Comparison of ENCODE assay signal across 1 cellular context in the genomic region with DNA sequence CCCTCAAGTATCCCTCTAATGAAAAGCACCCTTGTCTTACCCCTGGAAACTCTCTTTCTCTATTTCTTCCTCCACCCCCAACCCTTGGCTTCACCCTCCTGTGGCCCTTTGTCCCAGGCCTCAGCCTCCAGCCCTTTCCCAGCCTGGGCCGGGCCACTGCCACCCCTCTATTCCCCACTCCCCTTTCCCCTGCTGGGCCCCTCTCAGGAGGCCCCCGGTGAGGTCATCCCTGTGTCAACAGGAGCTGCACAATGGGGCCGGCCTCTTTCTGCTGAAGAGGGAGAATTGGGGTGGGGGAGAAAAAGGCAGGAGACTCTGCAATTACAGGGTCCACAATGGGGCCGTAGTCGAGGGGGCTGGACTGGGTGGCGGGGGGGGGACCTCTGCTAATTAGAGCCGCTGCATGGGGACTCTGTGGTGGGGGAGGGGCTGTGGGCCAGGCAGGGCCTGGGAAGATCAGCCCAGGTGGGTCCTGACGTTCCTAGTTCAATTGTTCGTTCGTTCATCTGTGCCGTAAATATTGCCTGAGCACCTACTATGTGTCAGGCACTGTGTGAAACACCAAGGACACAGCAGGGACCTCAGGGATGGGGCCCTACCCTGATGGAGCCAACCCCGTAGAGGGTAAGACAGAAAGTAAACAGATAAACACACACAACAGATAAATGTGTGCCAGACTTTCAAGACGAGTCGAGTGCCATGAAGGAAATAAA.
A peak's percentile ranks its signal among the peaks of the same experiment; 100 is the strongest.
TF ChIP-seq lines count a peak whose summit lies in the region.

No MANE protein-coding gene starts in this region.

TF ChIP-seq in HepG2, 621 proteins besides CTCF, POLR2A, EP300 and RAD21 (continued from another document and continues in another):
- TF ChIP-seq, protein P1, sequence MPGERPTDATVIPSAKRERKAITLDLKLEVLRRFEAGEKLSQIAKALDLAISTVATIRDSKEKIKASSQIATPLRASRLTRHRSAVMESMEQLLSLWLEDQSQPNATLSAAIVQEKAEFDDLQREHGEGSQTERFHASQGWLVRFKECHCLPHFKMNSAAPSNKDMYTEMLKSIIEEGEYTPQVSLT (CRISPR knock-in tag; IDR thresholded peaks at IDR 0.05; ENCODE audit: borderline replicate concordance, low read depth), result no peak
- no peak for TF ChIP-seq ZNF547 (CRISPR knock-in tag; IDR thresholded peaks at IDR 0.05)
- no peak for TF ChIP-seq TCF12 (IDR thresholded peaks at IDR 0.05)
- no peak for TF ChIP-seq TCF12 (CRISPR knock-in tag; IDR thresholded peaks at IDR 0.05)
- TF ChIP-seq, protein P2, sequence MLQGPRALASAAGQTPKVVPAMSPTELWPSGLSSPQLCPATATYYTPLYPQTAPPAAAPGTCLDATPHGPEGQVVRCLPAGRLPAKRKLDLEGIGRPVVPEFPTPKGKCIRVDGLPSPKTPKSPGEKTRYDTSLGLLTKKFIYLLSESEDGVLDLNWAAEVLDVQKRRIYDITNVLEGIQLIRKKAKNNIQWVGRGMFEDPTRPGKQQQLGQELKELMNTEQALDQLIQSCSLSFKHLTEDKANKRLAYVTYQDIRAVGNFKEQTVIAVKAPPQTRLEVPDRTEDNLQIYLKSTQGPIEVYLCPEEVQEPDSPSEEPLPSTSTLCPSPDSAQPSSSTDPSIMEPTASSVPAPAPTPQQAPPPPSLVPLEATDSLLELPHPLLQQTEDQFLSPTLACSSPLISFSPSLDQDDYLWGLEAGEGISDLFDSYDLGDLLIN (CRISPR knock-in tag; IDR thresholded peaks at IDR 0.05; ENCODE audit: borderline replicate concordance), result no peak
- no peak for TF ChIP-seq ZNF460 (CRISPR knock-in tag; IDR thresholded peaks at IDR 0.05; ENCODE audit: borderline replicate concordance)
- TF ChIP-seq CHD4 (IDR thresholded peaks at IDR 0.05; ENCODE audit: borderline replicate concordance, low read length), result no peak
- no peak for TF ChIP-seq ZNF30 (CRISPR knock-in tag; IDR thresholded peaks at IDR 0.05)
- TF ChIP-seq, protein P3, sequence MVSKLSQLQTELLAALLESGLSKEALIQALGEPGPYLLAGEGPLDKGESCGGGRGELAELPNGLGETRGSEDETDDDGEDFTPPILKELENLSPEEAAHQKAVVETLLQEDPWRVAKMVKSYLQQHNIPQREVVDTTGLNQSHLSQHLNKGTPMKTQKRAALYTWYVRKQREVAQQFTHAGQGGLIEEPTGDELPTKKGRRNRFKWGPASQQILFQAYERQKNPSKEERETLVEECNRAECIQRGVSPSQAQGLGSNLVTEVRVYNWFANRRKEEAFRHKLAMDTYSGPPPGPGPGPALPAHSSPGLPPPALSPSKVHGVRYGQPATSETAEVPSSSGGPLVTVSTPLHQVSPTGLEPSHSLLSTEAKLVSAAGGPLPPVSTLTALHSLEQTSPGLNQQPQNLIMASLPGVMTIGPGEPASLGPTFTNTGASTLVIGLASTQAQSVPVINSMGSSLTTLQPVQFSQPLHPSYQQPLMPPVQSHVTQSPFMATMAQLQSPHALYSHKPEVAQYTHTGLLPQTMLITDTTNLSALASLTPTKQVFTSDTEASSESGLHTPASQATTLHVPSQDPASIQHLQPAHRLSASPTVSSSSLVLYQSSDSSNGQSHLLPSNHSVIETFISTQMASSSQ (IDR thresholded peaks at IDR 0.05; ENCODE audit: low read depth), result no peak
- TF ChIP-seq, protein P3 (CRISPR knock-in tag; IDR thresholded peaks at IDR 0.05; ENCODE audit: borderline replicate concordance), result no peak
- peak; percentile 51; the same call in 1 of the 2 replicates for TF ChIP-seq TBX2 (CRISPR knock-in tag; IDR thresholded peaks at IDR 0.05; ENCODE audit: borderline replicate concordance)
- no peak; the same call in 1 of the 2 replicates for TF ChIP-seq ZNF350 (CRISPR knock-in tag; IDR thresholded peaks at IDR 0.05; ENCODE audit: borderline replicate concordance, low read depth)
- no peak for TF ChIP-seq CENPT (CRISPR knock-in tag; IDR thresholded peaks at IDR 0.05; ENCODE audit: low read depth)
- peak; percentile 83 for TF ChIP-seq KDM6A (CRISPR knock-in tag; IDR thresholded peaks at IDR 0.05; ENCODE audit: low read depth)
- TF ChIP-seq, protein P4, sequence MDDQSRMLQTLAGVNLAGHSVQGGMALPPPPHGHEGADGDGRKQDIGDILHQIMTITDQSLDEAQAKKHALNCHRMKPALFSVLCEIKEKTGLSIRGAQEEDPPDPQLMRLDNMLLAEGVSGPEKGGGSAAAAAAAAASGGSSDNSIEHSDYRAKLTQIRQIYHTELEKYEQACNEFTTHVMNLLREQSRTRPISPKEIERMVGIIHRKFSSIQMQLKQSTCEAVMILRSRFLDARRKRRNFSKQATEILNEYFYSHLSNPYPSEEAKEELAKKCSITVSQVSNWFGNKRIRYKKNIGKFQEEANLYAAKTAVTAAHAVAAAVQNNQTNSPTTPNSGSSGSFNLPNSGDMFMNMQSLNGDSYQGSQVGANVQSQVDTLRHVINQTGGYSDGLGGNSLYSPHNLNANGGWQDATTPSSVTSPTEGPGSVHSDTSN (CRISPR knock-in tag; IDR thresholded peaks at IDR 0.05; ENCODE audit: borderline replicate concordance), result no peak
- no peak for TF ChIP-seq ERF (CRISPR knock-in tag; IDR thresholded peaks at IDR 0.05)
- TF ChIP-seq PHF8 (CRISPR knock-in tag; IDR thresholded peaks at IDR 0.05), result peak; percentile 38; the same call in 1 of the 2 replicates
- no peak for TF ChIP-seq ZBTB3 (CRISPR knock-in tag; IDR thresholded peaks at IDR 0.05; ENCODE audit: borderline replicate concordance, low read depth)
- no peak for TF ChIP-seq CBFB (CRISPR knock-in tag; IDR thresholded peaks at IDR 0.05)
- TF ChIP-seq, protein P5, sequence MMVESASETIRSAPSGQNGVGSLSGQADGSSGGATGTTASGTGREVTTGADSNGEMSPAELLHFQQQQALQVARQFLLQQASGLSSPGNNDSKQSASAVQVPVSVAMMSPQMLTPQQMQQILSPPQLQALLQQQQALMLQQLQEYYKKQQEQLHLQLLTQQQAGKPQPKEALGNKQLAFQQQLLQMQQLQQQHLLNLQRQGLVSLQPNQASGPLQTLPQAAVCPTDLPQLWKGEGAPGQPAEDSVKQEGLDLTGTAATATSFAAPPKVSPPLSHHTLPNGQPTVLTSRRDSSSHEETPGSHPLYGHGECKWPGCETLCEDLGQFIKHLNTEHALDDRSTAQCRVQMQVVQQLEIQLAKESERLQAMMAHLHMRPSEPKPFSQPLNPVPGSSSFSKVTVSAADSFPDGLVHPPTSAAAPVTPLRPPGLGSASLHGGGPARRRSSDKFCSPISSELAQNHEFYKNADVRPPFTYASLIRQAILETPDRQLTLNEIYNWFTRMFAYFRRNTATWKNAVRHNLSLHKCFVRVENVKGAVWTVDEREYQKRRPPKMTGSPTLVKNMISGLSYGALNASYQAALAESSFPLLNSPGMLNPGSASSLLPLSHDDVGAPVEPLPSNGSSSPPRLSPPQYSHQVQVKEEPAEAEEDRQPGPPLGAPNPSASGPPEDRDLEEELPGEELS (CRISPR knock-in tag; IDR thresholded peaks at IDR 0.05), result peak; percentile 71
- TF ChIP-seq, protein P6, sequence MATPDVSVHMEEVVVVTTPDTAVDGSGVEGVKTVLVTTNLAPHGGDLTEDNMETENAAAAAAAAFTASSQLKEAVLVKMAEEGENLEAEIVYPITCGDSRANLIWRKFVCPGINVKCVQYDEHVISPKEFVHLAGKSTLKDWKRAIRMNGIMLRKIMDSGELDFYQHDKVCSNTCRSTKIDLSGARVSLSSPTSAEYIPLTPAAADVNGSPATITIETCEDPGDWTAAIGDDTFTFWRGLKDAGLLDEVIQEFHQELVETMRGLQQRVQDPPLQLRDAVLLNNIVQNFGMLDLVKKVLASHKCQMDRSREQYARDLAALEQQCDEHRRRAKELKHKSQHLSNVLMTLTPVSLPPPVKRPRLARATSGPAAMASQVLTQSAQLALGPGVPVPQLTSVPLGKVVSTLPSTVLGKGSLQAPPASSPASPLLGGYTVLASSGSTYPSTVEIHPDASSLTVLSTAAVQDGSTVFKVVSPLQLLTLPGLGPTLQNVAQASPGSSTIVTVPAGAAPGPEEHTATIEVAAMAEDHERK (CRISPR knock-in tag; IDR thresholded peaks at IDR 0.05; ENCODE audit: low read depth), result no peak
- TF ChIP-seq ZZZ3 (CRISPR knock-in tag; IDR thresholded peaks at IDR 0.05; ENCODE audit: borderline replicate concordance), result no peak
- TF ChIP-seq ZNF251 (CRISPR knock-in tag; IDR thresholded peaks at IDR 0.05), result no peak
- TF ChIP-seq ZNF564 (CRISPR knock-in tag; IDR thresholded peaks at IDR 0.05), result no peak
- no peak for TF ChIP-seq ZNF3 (CRISPR knock-in tag; IDR thresholded peaks at IDR 0.05)
- TF ChIP-seq HNRNPLL (IDR thresholded peaks at IDR 0.05; ENCODE audit: low read depth, low read length, poor library complexity, severe bottlenecking), result no peak
- TF ChIP-seq STAT5B (CRISPR knock-in tag; IDR thresholded peaks at IDR 0.05), result no peak
- TF ChIP-seq NBN (conservative IDR thresholded peaks at IDR 0.05), result no peak
- TF ChIP-seq FOXA1 (IDR thresholded peaks at IDR 0.05), result no peak
- TF ChIP-seq FOXA1 (CRISPR knock-in tag; IDR thresholded peaks at IDR 0.05), result peak; percentile 94
- no peak for TF ChIP-seq GTF3A (CRISPR knock-in tag; conservative IDR thresholded peaks at IDR 0.05)
- TF ChIP-seq, protein P7, sequence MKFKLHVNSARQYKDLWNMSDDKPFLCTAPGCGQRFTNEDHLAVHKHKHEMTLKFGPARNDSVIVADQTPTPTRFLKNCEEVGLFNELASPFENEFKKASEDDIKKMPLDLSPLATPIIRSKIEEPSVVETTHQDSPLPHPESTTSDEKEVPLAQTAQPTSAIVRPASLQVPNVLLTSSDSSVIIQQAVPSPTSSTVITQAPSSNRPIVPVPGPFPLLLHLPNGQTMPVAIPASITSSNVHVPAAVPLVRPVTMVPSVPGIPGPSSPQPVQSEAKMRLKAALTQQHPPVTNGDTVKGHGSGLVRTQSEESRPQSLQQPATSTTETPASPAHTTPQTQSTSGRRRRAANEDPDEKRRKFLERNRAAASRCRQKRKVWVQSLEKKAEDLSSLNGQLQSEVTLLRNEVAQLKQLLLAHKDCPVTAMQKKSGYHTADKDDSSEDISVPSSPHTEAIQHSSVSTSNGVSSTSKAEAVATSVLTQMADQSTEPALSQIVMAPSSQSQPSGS (CRISPR knock-in tag; IDR thresholded peaks at IDR 0.05), result peak; percentile 96
- TF ChIP-seq CCDC6 (CRISPR knock-in tag; IDR thresholded peaks at IDR 0.05), result no peak
- TF ChIP-seq ZNF326 (CRISPR knock-in tag; IDR thresholded peaks at IDR 0.05; ENCODE audit: borderline replicate concordance), result no peak
- TF ChIP-seq ZNF660 (CRISPR knock-in tag; IDR thresholded peaks at IDR 0.05; ENCODE audit: borderline replicate concordance, low read depth), result no peak
- no peak for TF ChIP-seq MED13 (CRISPR knock-in tag; IDR thresholded peaks at IDR 0.05)
- no peak for TF ChIP-seq ZNF598 (CRISPR knock-in tag; IDR thresholded peaks at IDR 0.05; ENCODE audit: borderline replicate concordance)
- TF ChIP-seq, protein P8, sequence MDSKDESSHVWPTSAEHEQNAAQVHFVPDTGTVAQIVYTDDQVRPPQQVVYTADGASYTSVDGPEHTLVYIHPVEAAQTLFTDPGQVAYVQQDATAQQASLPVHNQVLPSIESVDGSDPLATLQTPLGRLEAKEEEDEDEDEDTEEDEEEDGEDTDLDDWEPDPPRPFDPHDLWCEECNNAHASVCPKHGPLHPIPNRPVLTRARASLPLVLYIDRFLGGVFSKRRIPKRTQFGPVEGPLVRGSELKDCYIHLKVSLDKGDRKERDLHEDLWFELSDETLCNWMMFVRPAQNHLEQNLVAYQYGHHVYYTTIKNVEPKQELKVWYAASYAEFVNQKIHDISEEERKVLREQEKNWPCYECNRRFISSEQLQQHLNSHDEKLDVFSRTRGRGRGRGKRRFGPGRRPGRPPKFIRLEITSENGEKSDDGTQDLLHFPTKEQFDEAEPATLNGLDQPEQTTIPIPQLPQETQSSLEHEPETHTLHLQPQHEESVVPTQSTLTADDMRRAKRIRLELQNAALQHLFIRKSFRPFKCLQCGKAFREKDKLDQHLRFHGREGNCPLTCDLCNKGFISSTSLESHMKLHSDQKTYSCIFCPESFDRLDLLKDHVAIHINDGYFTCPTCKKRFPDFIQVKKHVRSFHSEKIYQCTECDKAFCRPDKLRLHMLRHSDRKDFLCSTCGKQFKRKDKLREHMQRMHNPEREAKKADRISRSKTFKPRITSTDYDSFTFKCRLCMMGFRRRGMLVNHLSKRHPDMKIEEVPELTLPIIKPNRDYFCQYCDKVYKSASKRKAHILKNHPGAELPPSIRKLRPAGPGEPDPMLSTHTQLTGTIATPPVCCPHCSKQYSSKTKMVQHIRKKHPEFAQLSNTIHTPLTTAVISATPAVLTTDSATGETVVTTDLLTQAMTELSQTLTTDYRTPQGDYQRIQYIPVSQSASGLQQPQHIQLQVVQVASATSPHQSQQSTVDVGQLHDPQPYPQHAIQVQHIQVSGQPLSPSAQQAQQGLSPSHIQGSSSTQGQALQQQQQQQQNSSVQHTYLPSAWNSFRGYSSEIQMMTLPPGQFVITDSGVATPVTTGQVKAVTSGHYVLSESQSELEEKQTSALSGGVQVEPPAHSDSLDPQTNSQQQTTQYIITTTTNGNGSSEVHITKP (CRISPR knock-in tag; IDR thresholded peaks at IDR 0.05; ENCODE audit: low read depth), result peak; percentile 75
- no peak for TF ChIP-seq SALL2 (CRISPR knock-in tag; IDR thresholded peaks at IDR 0.05)
- TF ChIP-seq, protein P9, sequence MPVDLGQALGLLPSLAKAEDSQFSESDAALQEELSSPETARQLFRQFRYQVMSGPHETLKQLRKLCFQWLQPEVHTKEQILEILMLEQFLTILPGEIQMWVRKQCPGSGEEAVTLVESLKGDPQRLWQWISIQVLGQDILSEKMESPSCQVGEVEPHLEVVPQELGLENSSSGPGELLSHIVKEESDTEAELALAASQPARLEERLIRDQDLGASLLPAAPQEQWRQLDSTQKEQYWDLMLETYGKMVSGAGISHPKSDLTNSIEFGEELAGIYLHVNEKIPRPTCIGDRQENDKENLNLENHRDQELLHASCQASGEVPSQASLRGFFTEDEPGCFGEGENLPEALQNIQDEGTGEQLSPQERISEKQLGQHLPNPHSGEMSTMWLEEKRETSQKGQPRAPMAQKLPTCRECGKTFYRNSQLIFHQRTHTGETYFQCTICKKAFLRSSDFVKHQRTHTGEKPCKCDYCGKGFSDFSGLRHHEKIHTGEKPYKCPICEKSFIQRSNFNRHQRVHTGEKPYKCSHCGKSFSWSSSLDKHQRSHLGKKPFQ (CRISPR knock-in tag; IDR thresholded peaks at IDR 0.05; ENCODE audit: insufficient replicate concordance), result peak; percentile 19
- no peak for TF ChIP-seq ZNF256 (CRISPR knock-in tag; conservative IDR thresholded peaks at IDR 0.05)
- TF ChIP-seq, protein P10, sequence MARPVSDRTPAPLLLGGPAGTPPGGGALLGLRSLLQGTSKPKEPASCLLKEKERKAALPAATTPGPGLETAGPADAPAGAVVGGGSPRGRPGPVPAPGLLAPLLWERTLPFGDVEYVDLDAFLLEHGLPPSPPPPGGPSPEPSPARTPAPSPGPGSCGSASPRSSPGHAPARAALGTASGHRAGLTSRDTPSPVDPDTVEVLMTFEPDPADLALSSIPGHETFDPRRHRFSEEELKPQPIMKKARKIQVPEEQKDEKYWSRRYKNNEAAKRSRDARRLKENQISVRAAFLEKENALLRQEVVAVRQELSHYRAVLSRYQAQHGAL (CRISPR knock-in tag; IDR thresholded peaks at IDR 0.05; ENCODE audit: not compliant biosample characterization), result no peak
